1 cellular context compared by ENCODE assay signal in genomic region chr4:156692016-156692415, GRCh38.
TF ChIP-seq lines count a peak whose summit lies in the region.

No MANE protein-coding gene starts in this region.

TF ChIP-seq in IMR-90, 13 proteins besides CTCF, POLR2A, EP300 and RAD21 (continued from another document):
- TF ChIP-seq ELK1 (IDR thresholded peaks at IDR 0.05; ENCODE audit: borderline replicate concordance, low read depth, low read length), result no peak
